Comparison of ENCODE assay signal across 6 cellular contexts in the genomic region with DNA sequence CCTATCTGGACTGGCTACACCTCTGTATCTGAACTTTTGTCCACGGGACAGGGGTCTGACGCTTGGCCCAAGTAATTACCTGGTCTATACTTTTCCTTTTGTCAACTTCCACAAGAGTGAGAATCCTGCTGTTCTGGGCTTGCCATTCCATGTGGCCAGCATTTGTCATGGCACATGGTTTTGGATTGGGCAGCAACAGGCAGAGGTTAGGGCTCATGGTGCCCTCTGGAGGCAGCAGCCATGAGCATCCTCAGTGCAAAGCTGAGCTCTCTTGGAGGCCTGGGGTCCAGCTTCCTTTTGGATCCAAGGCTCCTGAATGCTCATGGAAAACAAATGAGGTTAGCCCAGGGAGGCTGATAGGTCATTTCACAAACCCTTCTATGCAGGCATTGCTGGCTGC. TPM values are rescaled to one million over a fixed set of nuclear protein-coding genes. Genes with fewer than 3 reads are reported as not detected.
DNase-seq lines count a peak whose midpoint lies in the region; ATAC-seq and TF ChIP-seq lines count a peak whose summit lies in the region.

No MANE protein-coding gene starts in this region.

- in situ Hi-C loops in SK-MEL-5 (cut with HindIII; ENCODE audit: low pct_unique_long_range_greater_than_20kb, low sequenced_read_pairs), result no loop called here

- H3K9me3 ChIP-seq in lung (ENCODE audit: control insufficient read depth in 2 of 2, insufficient read depth in 1 of 2, low read length in 1 of 2) (no peaks in the 10 kb centered on the region), aorta (ENCODE audit: control insufficient read depth, low read length) (no peaks in the 10 kb centered on the region)

- H3K4me3 ChIP-seq in lung (no peak overlapping the region), aorta (ENCODE audit: low read length in 2 of 2) (no peak overlapping the region)

- no peaks in the 10 kb centered on the region for H3K27me3 ChIP-seq in lung (ENCODE audit: control insufficient read depth, insufficient read depth)
- no peaks in the 10 kb centered on the region for H3K27me3 ChIP-seq in aorta (ENCODE audit: control insufficient read depth in 1 of 2, insufficient read depth in 2 of 2, low read length in 1 of 2)

- DNase-seq in SK-MEL-5 (ENCODE audit: low read depth, low spot score) (peak; percentile 80), lung (ENCODE audit: low spot score) (no peak), aorta (no peak)

- H3K4me1 ChIP-seq in lung (ENCODE audit: control insufficient read depth in 2 of 2, insufficient read depth in 2 of 2, low read length in 2 of 2) (peaks cover 19 to 24% of the 10 kb centered on the region in 2 donors), aorta (ENCODE audit: control insufficient read depth in 1 of 2, insufficient read depth in 2 of 2, low read length in 2 of 2) (peaks cover 6 to 7% of the 10 kb centered on the region in 2 donors)

- ATAC-seq in lung (ENCODE audit: insufficient read depth, low FRiP score) (no peak), GM19035 (IDR thresholded peaks at IDR 0.05; ENCODE audit: unreplicated experiment) (no peak), HG03108 (IDR thresholded peaks at IDR 0.05; ENCODE audit: unreplicated experiment) (no peak), aorta (ENCODE audit: low FRiP score) (no peak)

- WGBS in lung, 2 donors, result 97 to 98% methylated on average over 2 of the region's 2 CpGs
- 90 to 97% methylated on average over 2 of the region's 2 CpGs for WGBS in aorta, 2 donors

- H3K27ac ChIP-seq in lung (ENCODE audit: low read depth in 1 of 2, low read length in 1 of 2) (no peak overlapping the region), aorta (ENCODE audit: low read depth in 1 of 2, low read length in 2 of 2) (no peak overlapping the region)

- peak; percentile 54 for TF ChIP-seq CTCF in GM12873 (IDR thresholded peaks at IDR 0.05; ENCODE audit: insufficient read depth, low read depth, low read length, missing control alignments)
- TF ChIP-seq CTCF in lung (IDR thresholded peaks at IDR 0.05; ENCODE audit: control extremely low read depth, extremely low read depth), result peak; percentile 22

- H3K36me3 ChIP-seq in lung (ENCODE audit: control insufficient read depth in 2 of 2, insufficient read depth in 2 of 2, low read length in 2 of 2), result peaks cover 0 to 30% of the 10 kb centered on the region in 2 donors
- H3K36me3 ChIP-seq in aorta (ENCODE audit: control insufficient read depth in 1 of 2, insufficient read depth in 2 of 2, low read length in 1 of 2), result peaks cover 0 to 5% of the 10 kb centered on the region in 2 donors

- intact Hi-C loops in aorta (cut with DNase I), result no loop called here

RNA-seq across cellular contexts. Expression of a gene that starts 7.5 kb away (rescaled TPM):
- total RNA-seq in SK-MEL-5 (2014; rRNA removed; shearing (Covaris generic)), result 22.8 and 26.3 TPM in 2 replicates
- polyA plus RNA-seq in SK-MEL-5 (2015; cell fraction: cytosol; rRNA removed), result 39.1 and 55.9 TPM in 2 replicates
- polyA plus RNA-seq in SK-MEL-5 (2015; cell fraction: nucleus; rRNA removed), result 190 and 193 TPM in 2 replicates
- total RNA-seq in lung (10 to 100 TPM; 41.9 to 60.5 TPM), aorta (10 to 100 TPM; 46.9 to 53.2 TPM)
- polyA plus RNA-seq in lung (10 to 100 TPM; 33.5 to 37.0 TPM), aorta (10 to 100 TPM; 14.4 to 66.4 TPM)

RNA-seq across cellular contexts. Expression of a gene that starts 17.8 kb away (rescaled TPM):
- total RNA-seq in SK-MEL-5 (2014; rRNA removed; shearing (Covaris generic)), result 10.2 and 11.0 TPM in 2 replicates
- 6.9 and 10.9 TPM in 2 replicates for polyA plus RNA-seq in SK-MEL-5 (2015; cell fraction: cytosol; rRNA removed)
- 247 and 250 TPM in 2 replicates for polyA plus RNA-seq in SK-MEL-5 (2015; cell fraction: nucleus; rRNA removed)
- total RNA-seq in lung (10 to 100 TPM; 28.5 to 35.4 TPM), aorta (10 to 100 TPM; 39.8 to 57.9 TPM)
- polyA plus RNA-seq in lung (10 to 100 TPM; 30.6 to 47.5 TPM), aorta (100 to 1,000 TPM in 1 of 2 donors, 10 to 100 TPM in 1; 28.3 to 168 TPM)

RNA-seq across cellular contexts. Expression of a gene that starts 18.6 kb away (rescaled TPM):
- total RNA-seq in SK-MEL-5 (2014; rRNA removed; shearing (Covaris generic)), result 67.0 and 76.6 TPM in 2 replicates
- polyA plus RNA-seq in SK-MEL-5 (2015; cell fraction: cytosol; rRNA removed), result 202 and 225 TPM in 2 replicates
- polyA plus RNA-seq in SK-MEL-5 (2015; cell fraction: nucleus; rRNA removed), result 95.4 and 105 TPM in 2 replicates
- total RNA-seq in lung, result 10 to 100 TPM; 49.7 to 98.9 TPM
- 100 to 1,000 TPM; 104 to 164 TPM for polyA plus RNA-seq in lung
- total RNA-seq in aorta, result 10 to 100 TPM; 80.7 to 88.2 TPM
- 100 to 1,000 TPM in 1 of 2 donors, 10 to 100 TPM in 1; 95.4 to 130 TPM for polyA plus RNA-seq in aorta

RNA-seq across cellular contexts. Expression of a gene that starts 19.4 kb away (rescaled TPM):
- not detected in 2 replicates for total RNA-seq in SK-MEL-5 (2014; rRNA removed; shearing (Covaris generic))
- polyA plus RNA-seq in SK-MEL-5 (2015; cell fraction: cytosol; rRNA removed), result not detected in 2 replicates
- not detected in 2 replicates for polyA plus RNA-seq in SK-MEL-5 (2015; cell fraction: nucleus; rRNA removed)
- total RNA-seq in lung (1 to 10 TPM; 2.1 to 5.8 TPM), aorta (1 to 10 TPM in 1 of 2 donors, not detected in 1; 2.1 TPM)
- polyA plus RNA-seq in lung (1 to 10 TPM; 1.1 to 5.0 TPM), aorta (1 to 10 TPM; 1.5 to 3.2 TPM)

RNA-seq across cellular contexts. Expression of a gene that starts 23.2 kb away (rescaled TPM):
- 33.3 and 37.8 TPM in 2 replicates for total RNA-seq in SK-MEL-5 (2014; rRNA removed; shearing (Covaris generic))
- 36.6 and 46.2 TPM in 2 replicates for polyA plus RNA-seq in SK-MEL-5 (2015; cell fraction: cytosol; rRNA removed)
- polyA plus RNA-seq in SK-MEL-5 (2015; cell fraction: nucleus; rRNA removed), result 5.7 and 6.6 TPM in 2 replicates
- total RNA-seq in lung (10 to 100 TPM; 27.8 to 31.1 TPM), aorta (10 to 100 TPM; 21.5 to 24.7 TPM)
- polyA plus RNA-seq in lung (10 to 100 TPM in 1 of 2 donors, 1 to 10 TPM in 1; 9.6 to 21.5 TPM), aorta (10 to 100 TPM; 18.0 to 18.6 TPM)
